Comparison of ENCODE assay signal across 8 cellular contexts in genomic region chr1:243255791-243256512, GRCh38. TPM values are rescaled to one million over a fixed set of nuclear protein-coding genes. Genes with fewer than 3 reads are reported as not detected.
DNase-seq lines count a peak whose midpoint lies in the region; ATAC-seq and TF ChIP-seq lines count a peak whose summit lies in the region.

Gene SDCCAG8, plus strand, starts transcription at chr1:243256041. Its CDS starts 133 bp downstream, at chr1:243256174.

- peak within 1 kb of the TSS; percentile 98 for H3K4me3 Mint-ChIP-seq in HFFc6
- peak within 1 kb of the TSS; percentile 93 for H3K4me3 Mint-ChIP-seq in activated naive CD4-positive, alpha-beta T cell treated with anti-CD3 and anti-CD28 coated beads, Interleukin-2, amount 10 ng/mL, durations not matched to agents 7 days and 5 days

- H3K9me3 Mint-ChIP-seq in HFFc6 = no peaks in the 10 kb centered on the region
- H3K9me3 Mint-ChIP-seq in activated naive CD4-positive, alpha-beta T cell treated with anti-CD3 and anti-CD28 coated beads, Interleukin-2, amount 10 ng/mL, durations not matched to agents 7 days and 5 days = no peaks in the 10 kb centered on the region

- no peak for TF ChIP-seq EP300 in gastroesophageal sphincter (IDR thresholded peaks at IDR 0.05)

- DNase-seq in GM04503 (ENCODE audit: low read depth) (peak; percentile 97), HFFc6 (peak; percentile 100), NB4 (ENCODE audit: low read depth) (peak; percentile 100), SK-N-MC (ENCODE audit: low read depth, low spot score) (peak; percentile 100), substantia nigra (lab: John Stamatoyannopoulos, UW) (peak; percentile 63 to 100 (median 98))
- peak; percentile 97 for DNase-seq in activated naive CD4-positive, alpha-beta T cell treated with anti-CD3 and anti-CD28 coated beads, Interleukin-2, amount 10 ng/mL, durations not matched to agents 7 days and 5 days

- TF ChIP-seq CTCF in HFFc6 (IDR thresholded peaks at IDR 0.05) (no peak), NB4 (IDR thresholded peaks at IDR 0.05; ENCODE audit: low read depth, low read length) (no peak), gastroesophageal sphincter (IDR thresholded peaks at IDR 0.05) (no peak), neutrophil (IDR thresholded peaks at IDR 0.05) (peak; percentile 23)

- TF ChIP-seq POLR2A in NB4 (IDR thresholded peaks at IDR 0.05; ENCODE audit: extremely low read depth, insufficient read length) (peak; percentile 75), gastroesophageal sphincter (IDR thresholded peaks at IDR 0.05) (peak; percentile 79 to 87)

- 0 to 1% methylated on average over 7 to 12 of the region's 32 CpGs for WGBS in gastroesophageal sphincter (ENCODE audit: low coverage in 1 of 2), 2 donors

- peaks cover 0 to 51% (median 0%) of the 10 kb centered on the region in 3 donors for H3K4me1 ChIP-seq in gastroesophageal sphincter
- peaks cover 45 to 47% of the 10 kb centered on the region in 2 experiments for H3K4me1 ChIP-seq in neutrophil (ENCODE audit: control insufficient read depth in 1 of 2, insufficient read depth in 1 of 2, low read depth in 1 of 2, low read length in 1 of 2)

- H3K27me3 ChIP-seq in gastroesophageal sphincter = no peaks in the 10 kb centered on the region
- H3K27me3 ChIP-seq in neutrophil = no peaks in the 10 kb centered on the region

- H3K36me3 Mint-ChIP-seq in HFFc6 (ENCODE audit: low read depth) = peaks cover 14% of the 10 kb centered on the region
- H3K36me3 Mint-ChIP-seq in activated naive CD4-positive, alpha-beta T cell treated with anti-CD3 and anti-CD28 coated beads, Interleukin-2, amount 10 ng/mL, durations not matched to agents 7 days and 5 days = peaks cover 13% of the 10 kb centered on the region

- H3K9ac ChIP-seq in SK-N-MC (ENCODE audit: insufficient read length) = peak within 1 kb of the TSS; percentile 86

- H3K4me3 ChIP-seq in NB4 (ENCODE audit: low read depth, low read length) (peak within 1 kb of the TSS; percentile 78), SK-N-MC (peak within 1 kb of the TSS; percentile 86), gastroesophageal sphincter (peak within 1 kb of the TSS; percentile 71 to 90), neutrophil (ENCODE audit: low read depth in 1 of 2, low read length in 1 of 2) (peak within 1 kb of the TSS; percentile 95 to 100)

- no peaks in the 10 kb centered on the region for H3K9me3 ChIP-seq in SK-N-MC (ENCODE audit: low read depth, low read length)
- no peaks in the 10 kb centered on the region for H3K9me3 ChIP-seq in gastroesophageal sphincter
- H3K9me3 ChIP-seq in neutrophil = no peaks in the 10 kb centered on the region

- peak within 1 kb of the TSS; percentile 98 for H3K27ac Mint-ChIP-seq in HFFc6
- H3K27ac Mint-ChIP-seq in activated naive CD4-positive, alpha-beta T cell treated with anti-CD3 and anti-CD28 coated beads, Interleukin-2, amount 10 ng/mL, durations not matched to agents 7 days and 5 days = peak within 1 kb of the TSS; percentile 97

- H3K36me3 ChIP-seq in SK-N-MC (ENCODE audit: insufficient read depth, low read length) (no peaks in the 10 kb centered on the region), gastroesophageal sphincter (no peaks in the 10 kb centered on the region), neutrophil (no peaks in the 10 kb centered on the region)

- H3K4me1 Mint-ChIP-seq in HFFc6 (ENCODE audit: low read depth) = peaks cover 39% of the 10 kb centered on the region
- peaks cover 45% of the 10 kb centered on the region for H3K4me1 Mint-ChIP-seq in activated naive CD4-positive, alpha-beta T cell treated with anti-CD3 and anti-CD28 coated beads, Interleukin-2, amount 10 ng/mL, durations not matched to agents 7 days and 5 days

- peak; percentile 95 for ATAC-seq in gastroesophageal sphincter

- CTCF ChIA-PET in activated naive CD4-positive, alpha-beta T cell treated with anti-CD3 and anti-CD28 coated beads, Interleukin-2, amount 10 ng/mL, durations not matched to agents 7 days and 5 days (lab: Charles Lee) = interaction anchor here (1.1 kb wide), 1 partner anchor 15 kb away, joined by 3 read pairs; no protein-coding TSS in a partner anchor

- peak within 1 kb of the TSS; percentile 95 for H3K27ac ChIP-seq in SK-N-MC
- peak within 1 kb of the TSS; percentile 86 to 99 (median 94) for H3K27ac ChIP-seq in gastroesophageal sphincter
- H3K27ac ChIP-seq in neutrophil = peak within 1 kb of the TSS; percentile 97
- H3K27ac ChIP-seq in substantia nigra (ENCODE audit: low read depth, low read length, poor library complexity, severe bottlenecking) = peak within 1 kb of the TSS; percentile 99

- H3K27me3 Mint-ChIP-seq in HFFc6 (ENCODE audit: insufficient read depth) = peaks cover 2% of the 10 kb centered on the region
- H3K27me3 Mint-ChIP-seq in activated naive CD4-positive, alpha-beta T cell treated with anti-CD3 and anti-CD28 coated beads, Interleukin-2, amount 10 ng/mL, durations not matched to agents 7 days and 5 days = peaks cover 10% of the 10 kb centered on the region

RNA-seq across cellular contexts. Expression of gene SDCCAG8, which starts in this region (rescaled TPM):
- total RNA-seq in HFFc6 (2021; fragmentation: NEBNext Ultra II Directional; extraction: Animal tissue kit (Norgen Biotek cat#: 25700)) = 10 to 100 TPM; 22.3 to 31.2 (median 26.1) TPM
- 10 to 100 TPM; 30.2 to 46.4 (median 36.7) TPM for total RNA-seq in gastroesophageal sphincter

Comparison
In these comparisons a context has a peak if more than half of its experiments do, and no peak if none do; other contexts are left out.
1. Peak in every context shown above with its lines: DNase-seq, ATAC-seq, H3K4me3 ChIP-seq and H3K27ac ChIP-seq.